ENCODE assay signal across 8 cellular contexts in genomic region chr6:24666616-24667377, GRCh38. TPM values are rescaled to one million over a fixed set of nuclear protein-coding genes. Genes with fewer than 3 reads are reported as not detected.
DNase-seq lines count a peak whose midpoint lies in the region; FAIRE-seq and TF ChIP-seq lines count a peak whose summit lies in the region.

TSS of gene ACOT13 (plus strand) at chr6:24667077. CDS start at chr6:24667264, 187 bp downstream.
A gene with protein sequence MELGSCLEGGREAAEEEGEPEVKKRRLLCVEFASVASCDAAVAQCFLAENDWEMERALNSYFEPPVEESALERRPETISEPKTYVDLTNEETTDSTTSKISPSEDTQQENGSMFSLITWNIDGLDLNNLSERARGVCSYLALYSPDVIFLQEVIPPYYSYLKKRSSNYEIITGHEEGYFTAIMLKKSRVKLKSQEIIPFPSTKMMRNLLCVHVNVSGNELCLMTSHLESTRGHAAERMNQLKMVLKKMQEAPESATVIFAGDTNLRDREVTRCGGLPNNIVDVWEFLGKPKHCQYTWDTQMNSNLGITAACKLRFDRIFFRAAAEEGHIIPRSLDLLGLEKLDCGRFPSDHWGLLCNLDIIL (minus strand): TSS chr6:24666899. CDS start chr6:24666862, 37 bp downstream.

- H4K8ac ChIP-seq in H1 (ENCODE audit: extremely low read depth, insufficient read depth, low read length) = peak within 1 kb of the TSS; percentile 97

- H3K4me1 ChIP-seq in H1 (replicated peaks in 1 of 4; ENCODE audit: control insufficient read depth in 3 of 4, insufficient read depth in 4 of 4, low read length in 3 of 4) = peaks cover 0 to 5% (median 0%) of the 10 kb centered on the region in 4 experiments; a peak in 3 of 7 replicates

- H3K4me2 ChIP-seq in H1 (ENCODE audit: insufficient read depth in 1 of 2, low read depth in 2 of 2, low read length in 2 of 2) = peak within 1 kb of the TSS; percentile 73 to 78

- 3% methylated on average over 45 of the region's 62 CpGs; no CpG with 5 or more reads in 1 of the 2 experiments for WGBS in H1 (ENCODE audit: extremely low coverage in 1 of 2, insufficient coverage in 1 of 2, insufficient read length in 1 of 2, insufficient replicate concordance in 2 of 2, low coverage in 1 of 2, low lambda C conversion rate in 2 of 2, missing lambda C conversion rate in 1 of 2), 2 experiments

- H2BK5ac ChIP-seq in H1 (ENCODE audit: low read depth, low read length) = peak within 1 kb of the TSS; percentile 100

- peak within 1 kb of the TSS; percentile 99 for H3K56ac ChIP-seq in H1 (replicated peaks; ENCODE audit: insufficient read length, low read depth, low read length)

- peaks cover 10% of the 10 kb centered on the region; the same call in 1 of the 2 replicates for H3K79me1 ChIP-seq in H1 (ENCODE audit: low read depth, low read length)

- H4K5ac ChIP-seq in H1 (ENCODE audit: insufficient read length, low read depth, low read length) = peak within 1 kb of the TSS; percentile 99

- peak within 1 kb of the TSS; percentile 37 for H3K14ac ChIP-seq in H1 (ENCODE audit: insufficient read length)

- POLR2A ChIA-PET in H1 (lab: Charles Lee; ENCODE audit: partially characterized antibody) = interaction anchor here (0.7 to 3.5 kb wide), 10 partner anchors 8 to 315 kb away, joined by 3 to 22 read pairs (median 3); partner anchors contain the start of gene KIAA0319

- peak; percentile 47 to 63 for TF ChIP-seq RAD21 in H1 (IDR thresholded peaks at IDR 0.05 in 1 of 2, conservative IDR thresholded peaks at IDR 0.05 in 1 of 2; ENCODE audit: low read depth in 2 of 2, low read length in 2 of 2)

- H3K4me3 ChIP-seq in H1 (ENCODE audit: extremely low read depth in 1 of 4, insufficient read depth in 2 of 4, low read depth in 3 of 4, low read length in 4 of 4) = peak within 1 kb of the TSS; percentile 85 to 99 (median 93)

- H2BK120ac ChIP-seq in H1 (replicated peaks; ENCODE audit: low read depth, low read length) = peak within 1 kb of the TSS; percentile 95

- H3K27ac ChIP-seq in H1 (ENCODE audit: low read depth, low read length) = peak within 1 kb of the TSS; percentile 92

- peak within 1 kb of the TSS; percentile 79 to 97 (median 95) for H3K9ac ChIP-seq in H1 (replicated peaks in 1 of 4; ENCODE audit: extremely low read depth in 1 of 4, low read depth in 3 of 4, low read length in 3 of 4)

- no peak for FAIRE-seq in H1 (lab: Jason Lieb, UNC)

- peak within 1 kb of the TSS; percentile 98 for H4K91ac ChIP-seq in H1 (replicated peaks; ENCODE audit: insufficient read length, low read length)

- peaks cover 7 to 14% of the 10 kb centered on the region in 2 experiments for H3K9me3 ChIP-seq in H1 (ENCODE audit: insufficient read depth in 2 of 2, low read depth in 1 of 2, low read length in 1 of 2)

- peak within 1 kb of the TSS; percentile 97 for H2BK15ac ChIP-seq in H1 (ENCODE audit: low read length)

- H3K27me3 ChIP-seq in H1 (replicated peaks in 1 of 4; ENCODE audit: control insufficient read depth in 3 of 4, extremely low read depth in 1 of 4, insufficient read depth in 3 of 4, low read length in 3 of 4) = no peaks in the 10 kb centered on the region

- H3K23ac ChIP-seq in H1 (ENCODE audit: insufficient read length) = no peak within 1 kb of the TSS

- H4K20me1 ChIP-seq in H1 (replicated peaks in 1 of 2; ENCODE audit: control insufficient read depth in 1 of 2, insufficient read depth in 2 of 2, low read length in 2 of 2) = peaks cover 0 to 3% of the 10 kb centered on the region in 2 experiments

- H3K79me2 ChIP-seq in H1 (ENCODE audit: control insufficient read depth in 1 of 2, insufficient read depth in 2 of 2, low read length in 2 of 2) = peaks cover 0 to 40% of the 10 kb centered on the region in 2 experiments; a peak in 3 of 4 replicates

- H2AFZ ChIP-seq in H1 (ENCODE audit: low read length) = peak within 1 kb of the TSS; percentile 84

- peaks cover 13% of the 10 kb centered on the region for H3K23me2 ChIP-seq in H1 (ENCODE audit: low read depth, low read length)

- DNase-seq in COR-L47 (lab: John Stamatoyannopoulos, UW) = peak; percentile 97
- peak; percentile 92 for DNase-seq in GM20000 (ENCODE audit: low spot score)
- DNase-seq in HT-29 (ENCODE audit: low spot score) = peak; percentile 97
- DNase-seq in NOMO-1 (lab: John Stamatoyannopoulos, UW; ENCODE audit: unreplicated experiment in 2 of 2) = peak; percentile 96 to 98
- peak; percentile 88 to 92 for DNase-seq in activated CD8-positive, alpha-beta memory T cell treated with anti-CD3 and anti-CD28 coated beads for 4 hours (ENCODE audit: low read depth in 2 of 2)
- peak; percentile 93 to 97 for DNase-seq in H1 (ENCODE audit: low read depth in 1 of 2, low spot score in 2 of 2)
- DNase-seq in mesenteric fat pad (ENCODE audit: low spot score) = peak; percentile 98
- peak; percentile 87 for DNase-seq in stimulated activated CD8-positive, alpha-beta memory T cell treated with anti-CD3 and anti-CD28 coated beads, Interleukin-15, amount 100 ng/mL, for 24 hours (ENCODE audit: low read depth)

- TF ChIP-seq CTCF in GM20000 (IDR thresholded peaks at IDR 0.05; ENCODE audit: extremely low read depth, missing control alignments) (no peak), H1 (IDR thresholded peaks at IDR 0.05; ENCODE audit: control extremely low read depth in 1 of 3, insufficient read depth in 1 of 3, low read depth in 1 of 3, low read length in 3 of 3) (peak; percentile 47 to 63 (median 58))

- H2BK20ac ChIP-seq in H1 (ENCODE audit: low read length) = 0 out of 2 replicates have a peak within 1 kb of the TSS, but pooled peaks have one; percentile 72

- H3K18ac ChIP-seq in H1 (ENCODE audit: extremely low read depth, low read length) = peak within 1 kb of the TSS; percentile 100

- H2AK5ac ChIP-seq in H1 (ENCODE audit: low read depth, low read length) = peak within 1 kb of the TSS; percentile 54; the same call in 1 of the 2 replicates

- TF ChIP-seq POLR2A in H1 (IDR thresholded peaks at IDR 0.05; ENCODE audit: control extremely low read depth in 1 of 2, low read depth in 2 of 2, low read length in 2 of 2) = peak; percentile 86 to 94

- H3K36me3 ChIP-seq in H1 (ENCODE audit: control insufficient read depth in 2 of 4, insufficient read depth in 4 of 4, low read length in 3 of 4) = peaks cover 5 to 35% (median 16%) of the 10 kb centered on the region in 4 experiments; a peak in 7 of 8 replicates

- peak in 1 of 2 experiments; percentile 57; a peak in 1 of 3 replicates for TF ChIP-seq EP300 in H1 (IDR thresholded peaks at IDR 0.05; ENCODE audit: borderline replicate concordance in 1 of 2, low read depth in 2 of 2, low read length in 2 of 2)

- peak within 1 kb of the TSS; percentile 99 for H2BK12ac ChIP-seq in H1 (ENCODE audit: low read depth, low read length)

- peak within 1 kb of the TSS; percentile 98 for H3K4ac ChIP-seq in H1 (replicated peaks; ENCODE audit: insufficient read length, low read depth, low read length)

- CTCF ChIA-PET in H1 (lab: Charles Lee; ENCODE audit: partially characterized antibody) = interaction anchor here (0.6 to 3.9 kb wide), 14 partner anchors 8 to 144 kb away, joined by 3 to 39 read pairs (median 4); partner anchors contain the start of gene KIAA0319

TF ChIP-seq in H1, 55 proteins besides CTCF, POLR2A, EP300 and RAD21 (continues in another document):
- TF ChIP-seq TBP (IDR thresholded peaks at IDR 0.05; ENCODE audit: low read depth, low read length) (peak; percentile 88), GABPA (IDR thresholded peaks at IDR 0.05; ENCODE audit: borderline replicate concordance, insufficient read depth, low read length) (peak; percentile 56; the same call in 1 of the 2 replicates), POU5F1 (IDR thresholded peaks at IDR 0.05; ENCODE audit: low read depth, low read length) (no peak), SP4 (IDR thresholded peaks at IDR 0.05; ENCODE audit: low read length) (peak; percentile 38; the same call in 1 of the 2 replicates), CHD1 (IDR thresholded peaks at IDR 0.05; ENCODE audit: low read depth, low read length) (no peak), CEBPB (IDR thresholded peaks at IDR 0.05; ENCODE audit: low read depth, low read length) (peak; percentile 59; the same call in 1 of the 2 replicates), SAP30 (IDR thresholded peaks at IDR 0.05; ENCODE audit: insufficient read depth, insufficient replicate concordance, low read length) (no peak), SIN3A (conservative IDR thresholded peaks at IDR 0.05 in 1 of 2, IDR thresholded peaks at IDR 0.05 in 1 of 2; ENCODE audit: low read depth in 1 of 2, low read length in 2 of 2) (0 out of 4 replicates have a peak, but pooled peaks have one; percentile 15 to 64), NANOG (IDR thresholded peaks at IDR 0.05; ENCODE audit: insufficient read depth, low read depth, low read length, poor library complexity, severe bottlenecking) (no peak), RNF2 (IDR thresholded peaks at IDR 0.05; ENCODE audit: borderline replicate concordance, low read depth, low read length, missing control alignments, poor library complexity, severe bottlenecking) (no peak), SRF (IDR thresholded peaks at IDR 0.05; ENCODE audit: low read depth, low read length) (no peak), YY1 (IDR thresholded peaks at IDR 0.05; ENCODE audit: low read depth, low read length) (peak; percentile 87)

RNA-seq across cellular contexts. Expression of gene ACOT13, which starts in this region (rescaled TPM):
- 8.7 and 9.9 TPM in 2 replicates for total RNA-seq in HT-29 (2014; rRNA removed; shearing (Covaris generic))
- total RNA-seq in H1 (2021; fragmentation: NEBNext Ultra II Directional; extraction: Animal tissue kit (Norgen Biotek cat#: 25700)) = 40.6 and 42.8 TPM in 2 replicates
- 16.4 and 27.6 TPM in 2 replicates for polyA plus RNA-seq in H1 (2011; rRNA removed)
- polyA plus RNA-seq in H1 (2011; cell fraction: cytosol; rRNA removed) = 37.1 TPM
- polyA plus RNA-seq in H1 (2011; cell fraction: nucleus; rRNA removed) = 13.0 TPM
- polyA plus RNA-seq in H1 (2012, experiment 1 of 2) = 32.1 to 43.2 TPM (median 40.1 TPM) in 4 replicates
- polyA plus RNA-seq in H1 (2012, experiment 2 of 2) = 6.6 TPM
- polyA plus RNA-seq in H1 (2013, experiment 1 of 2) = 62.8 TPM
- 64.9 TPM for polyA plus RNA-seq in H1 (2013, experiment 2 of 2)
- 6.6 and 16.4 TPM in 2 replicates for polyA minus RNA-seq in H1 (2011; rRNA and poly(A)+ RNA removed)
- 7.2 TPM for polyA minus RNA-seq in H1 (2011; cell fraction: cytosol; rRNA and poly(A)+ RNA removed)
- 7.5 TPM for polyA minus RNA-seq in H1 (2011; cell fraction: nucleus; rRNA and poly(A)+ RNA removed)
- 17.0 TPM for total RNA-seq in mesenteric fat pad

RNA-seq across cellular contexts. Expression of the second gene that starts in this region (rescaled TPM):
- 13.3 and 14.4 TPM in 2 replicates for total RNA-seq in HT-29 (2014; rRNA removed; shearing (Covaris generic))
- 51.6 and 52.6 TPM in 2 replicates for total RNA-seq in H1 (2021; fragmentation: NEBNext Ultra II Directional; extraction: Animal tissue kit (Norgen Biotek cat#: 25700))
- polyA plus RNA-seq in H1 (2011; rRNA removed) = 13.2 and 18.8 TPM in 2 replicates
- 34.6 TPM for polyA plus RNA-seq in H1 (2011; cell fraction: cytosol; rRNA removed)
- polyA plus RNA-seq in H1 (2011; cell fraction: nucleus; rRNA removed) = 16.3 TPM
- 40.3 to 51.0 TPM (median 45.2 TPM) in 4 replicates for polyA plus RNA-seq in H1 (2012, experiment 1 of 2)
- 5.7 TPM for polyA plus RNA-seq in H1 (2012, experiment 2 of 2)
- polyA plus RNA-seq in H1 (2013, experiment 1 of 2) = 32.1 TPM
- polyA plus RNA-seq in H1 (2013, experiment 2 of 2) = 32.6 TPM
- 18.5 and 23.7 TPM in 2 replicates for polyA minus RNA-seq in H1 (2011; rRNA and poly(A)+ RNA removed)
- 27.1 TPM for polyA minus RNA-seq in H1 (2011; cell fraction: cytosol; rRNA and poly(A)+ RNA removed)
- 41.3 TPM for polyA minus RNA-seq in H1 (2011; cell fraction: nucleus; rRNA and poly(A)+ RNA removed)
- 29.9 TPM for total RNA-seq in mesenteric fat pad

Comparison
In these comparisons a context has a peak if more than half of its experiments do, and no peak if none do; other contexts are left out.
1. Peak in every context shown above with its lines: DNase-seq, H3K4me3 ChIP-seq and H3K27ac ChIP-seq.